ENCODE assay signal across 4 cellular contexts in the genomic region with DNA sequence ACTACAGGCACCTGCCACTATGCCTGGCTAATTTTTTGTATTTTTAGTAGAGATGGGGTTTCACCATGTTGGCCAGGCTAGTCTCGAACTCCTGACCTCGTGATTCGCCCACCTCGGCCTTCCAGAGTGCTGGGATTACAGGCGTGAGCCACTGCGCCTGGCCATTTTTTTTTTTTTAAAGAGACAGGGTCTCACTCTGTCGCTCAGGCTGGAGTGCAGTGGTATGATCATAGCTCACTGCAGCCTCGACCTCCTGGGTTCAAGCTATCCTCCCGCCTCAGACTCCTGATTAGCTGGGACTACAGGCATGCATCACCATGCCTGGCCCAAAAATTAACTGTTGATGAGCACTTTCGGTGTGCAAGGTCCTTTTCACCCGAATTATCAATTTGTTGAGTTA. TPM values are rescaled to one million over a fixed set of nuclear protein-coding genes. Genes with fewer than 3 reads are reported as not detected.
"Had no signal": no experiment of that assay in that cellular context is flagged by ENCODE, and none has a peak within 500 bp of the region (broad histone marks: within the 10 kb centered on the region; RNA-seq: fewer than 3 reads in every experiment).

No MANE protein-coding gene starts in this region.

RNA-seq across cellular contexts. Expression of gene NPHS1, which starts 16.2 kb away (rescaled TPM):
- total RNA-seq: LHCN-M2, M059J, MCF 10A, NCI-H460 had no signal

RNA-seq across cellular contexts. Expression of gene KIRREL2, which starts 20.6 kb away (rescaled TPM):
- total RNA-seq: LHCN-M2, MCF 10A had no signal

RNA-seq across cellular contexts. Expression of gene PRODH2, which starts 23.5 kb away (rescaled TPM):
- total RNA-seq: LHCN-M2, M059J, MCF 10A, NCI-H460 had no signal
